In the genomic region with DNA sequence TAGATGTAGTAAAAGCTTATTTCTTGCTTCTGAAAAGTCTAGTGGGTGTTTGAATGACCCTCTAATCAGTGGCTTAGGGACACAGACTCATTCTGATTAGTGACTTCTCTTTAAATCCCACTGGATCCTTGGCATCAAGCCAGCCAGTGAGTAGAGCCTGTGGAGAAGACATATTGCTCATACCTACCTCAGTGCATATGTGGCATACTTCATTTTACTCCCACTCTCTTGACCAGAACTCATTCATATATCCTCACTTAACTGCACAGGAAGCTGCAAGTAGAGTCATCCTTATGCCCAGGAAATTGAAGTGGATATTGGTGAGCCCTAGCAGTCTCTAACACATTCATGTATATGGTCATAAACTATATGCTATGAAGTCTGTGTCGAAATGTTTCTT, we compare ENCODE assay signal across 8 cellular contexts.
DNase-seq lines count a peak whose midpoint lies in the region; ATAC-seq and TF ChIP-seq lines count a peak whose summit lies in the region.

No MANE protein-coding gene starts in this region.

- H3K4me3 ChIP-seq in cardiac muscle cell (no peak overlapping the region), NB4 (ENCODE audit: low read depth, low read length) (no peak overlapping the region), choroid plexus epithelial cell (ENCODE audit: low read depth, low read length) (no peak overlapping the region)

- intact Hi-C loops in cardiac septum (cut with DNase I), result loop anchor here (10.0 kb wide), 1 partner anchor 280 kb away; a partner anchor contains a TSS

- no peak overlapping the region for H3K27ac ChIP-seq in cardiac muscle cell

- no peaks in the 10 kb centered on the region for H3K4me1 ChIP-seq in cardiac muscle cell (ENCODE audit: low read depth)

- H3K27me3 ChIP-seq in cardiac muscle cell, result no peaks in the 10 kb centered on the region

- DNase-seq in cardiac muscle cell (ENCODE audit: low read depth in 1 of 2, low spot score in 1 of 2) (peak; percentile 3 to 53), cardiac septum (ENCODE audit: low spot score) (no peak), NB4 (ENCODE audit: low read depth) (peak; percentile 30), choroid plexus epithelial cell (ENCODE audit: low read depth) (peak; percentile 73), NCI-H526 (lab: John Stamatoyannopoulos, UW) (no peak), AG20443 (ENCODE audit: low spot score) (no peak)

- H3K36me3 ChIP-seq in cardiac muscle cell, result no peaks in the 10 kb centered on the region

- no peaks in the 10 kb centered on the region for H3K9me3 ChIP-seq in cardiac muscle cell (ENCODE audit: low read depth)

- TF ChIP-seq CTCF in cardiac muscle cell (IDR thresholded peaks at IDR 0.05; ENCODE audit: low read depth, low read length) (no peak), NB4 (IDR thresholded peaks at IDR 0.05; ENCODE audit: low read depth, low read length) (no peak), choroid plexus epithelial cell (conservative IDR thresholded peaks at IDR 0.05; ENCODE audit: low read depth, low read length) (no peak)

- no peak for TF ChIP-seq POLR2A in NB4 (IDR thresholded peaks at IDR 0.05; ENCODE audit: extremely low read depth, insufficient read length)

- ATAC-seq in HG03196 (IDR thresholded peaks at IDR 0.05; ENCODE audit: unreplicated experiment) (no peak), HG03457 (IDR thresholded peaks at IDR 0.05; ENCODE audit: unreplicated experiment) (no peak)

Comparison
In these comparisons a context has a peak if more than half of its experiments do, and no peak if none do; other contexts are left out.
1. DNase-seq: peak in cardiac muscle cell (2 of 2), NB4 (single experiment) and choroid plexus epithelial cell (single experiment); none in cardiac septum (single experiment), NCI-H526 (0 of 2) and AG20443 (single experiment).